ENCODE assay signal across 3 cellular contexts in the genomic region with DNA sequence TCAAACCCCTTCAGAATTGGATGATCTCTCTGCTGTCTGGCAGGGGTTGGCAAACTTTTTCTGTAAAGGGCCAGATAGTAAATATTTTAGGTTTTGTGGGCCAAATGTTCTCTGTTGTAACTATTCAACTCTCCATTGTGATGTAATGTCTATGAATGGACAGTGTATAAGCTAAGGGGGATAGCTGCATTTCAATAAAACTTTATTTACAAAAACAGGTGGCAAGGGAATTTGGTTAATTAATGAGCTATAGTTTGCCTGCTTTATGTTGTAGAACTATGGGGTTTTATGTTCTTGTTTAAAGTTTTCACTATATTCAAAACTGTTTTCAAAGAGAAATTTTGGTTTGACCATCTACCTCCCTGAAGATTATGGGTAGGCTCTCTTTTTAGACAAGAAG.
TF ChIP-seq lines count a peak whose summit lies in the region.

No MANE protein-coding gene starts in this region.

TF ChIP-seq in SK-N-SH, 30 proteins besides CTCF, POLR2A, EP300 and RAD21 (continued from another document):
- no peak for TF ChIP-seq FOSL2 (IDR thresholded peaks at IDR 0.05; ENCODE audit: borderline replicate concordance, low read depth)
- no peak for TF ChIP-seq POLR2AphosphoS5 (IDR thresholded peaks at IDR 0.05; ENCODE audit: low read depth, low read length)
- TF ChIP-seq, protein P1, sequence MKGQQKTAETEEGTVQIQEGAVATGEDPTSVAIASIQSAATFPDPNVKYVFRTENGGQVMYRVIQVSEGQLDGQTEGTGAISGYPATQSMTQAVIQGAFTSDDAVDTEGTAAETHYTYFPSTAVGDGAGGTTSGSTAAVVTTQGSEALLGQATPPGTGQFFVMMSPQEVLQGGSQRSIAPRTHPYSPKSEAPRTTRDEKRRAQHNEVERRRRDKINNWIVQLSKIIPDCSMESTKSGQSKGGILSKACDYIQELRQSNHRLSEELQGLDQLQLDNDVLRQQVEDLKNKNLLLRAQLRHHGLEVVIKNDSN (IDR thresholded peaks at IDR 0.05; ENCODE audit: borderline replicate concordance, low read depth) = no peak
- TF ChIP-seq RXRA (IDR thresholded peaks at IDR 0.05; ENCODE audit: borderline replicate concordance, low read depth) = no peak
- TF ChIP-seq MXI1 (IDR thresholded peaks at IDR 0.05; ENCODE audit: low read depth, low read length) = no peak
- no peak for TF ChIP-seq NRF1 (IDR thresholded peaks at IDR 0.05; ENCODE audit: low read depth, low read length)
- no peak for TF ChIP-seq SMC3 (IDR thresholded peaks at IDR 0.05; ENCODE audit: low read depth, low read length)
- TF ChIP-seq GABPA (IDR thresholded peaks at IDR 0.05; ENCODE audit: low read depth) = no peak
- TF ChIP-seq RFX5 (IDR thresholded peaks at IDR 0.05; ENCODE audit: low read length) = no peak
- TF ChIP-seq TAF1 (IDR thresholded peaks at IDR 0.05; ENCODE audit: borderline replicate concordance, low read depth, low read length) = no peak
- TF ChIP-seq, protein P2, sequence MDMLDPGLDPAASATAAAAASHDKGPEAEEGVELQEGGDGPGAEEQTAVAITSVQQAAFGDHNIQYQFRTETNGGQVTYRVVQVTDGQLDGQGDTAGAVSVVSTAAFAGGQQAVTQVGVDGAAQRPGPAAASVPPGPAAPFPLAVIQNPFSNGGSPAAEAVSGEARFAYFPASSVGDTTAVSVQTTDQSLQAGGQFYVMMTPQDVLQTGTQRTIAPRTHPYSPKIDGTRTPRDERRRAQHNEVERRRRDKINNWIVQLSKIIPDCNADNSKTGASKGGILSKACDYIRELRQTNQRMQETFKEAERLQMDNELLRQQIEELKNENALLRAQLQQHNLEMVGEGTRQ (IDR thresholded peaks at IDR 0.05; ENCODE audit: borderline replicate concordance, low read depth, low read length) = no peak
- no peak for TF ChIP-seq MEF2A (IDR thresholded peaks at IDR 0.05; ENCODE audit: borderline replicate concordance, low read depth)

TF ChIP-seq in SK-N-SH treated with all-trans-retinoic acid at 6 μM for 48 hours, 23 proteins besides CTCF, POLR2A, EP300 and RAD21 (continued from another document):
- TF ChIP-seq CREB5 (CRISPR knock-in tag; IDR thresholded peaks at IDR 0.05; ENCODE audit: low read depth) (no peak), ZNF565 (CRISPR knock-in tag; conservative IDR thresholded peaks at IDR 0.05; ENCODE audit: low read depth) (no peak), TOX (CRISPR knock-in tag; IDR thresholded peaks at IDR 0.05; ENCODE audit: borderline replicate concordance) (no peak), PPARA (CRISPR knock-in tag; IDR thresholded peaks at IDR 0.05; ENCODE audit: borderline replicate concordance) (no peak), ESRRG (CRISPR knock-in tag; IDR thresholded peaks at IDR 0.05) (no peak), ZC3H10 (CRISPR knock-in tag; IDR thresholded peaks at IDR 0.05) (no peak)
TF ChIP-seq in SK-N-SH treated with all-trans-retinoic acid at 6 μM for 48 hours: peak in this region for 0.

TF ChIP-seq in GM12878, 131 proteins besides CTCF, POLR2A, EP300 and RAD21 (continued from another document):
- 0 out of 2 replicates have a peak, but pooled peaks have one; percentile 48 for TF ChIP-seq ZBTB40 (IDR thresholded peaks at IDR 0.05; ENCODE audit: borderline replicate concordance)
